Comparison of ENCODE assay signal across 9 cellular contexts in genomic region chr1:27503961-27504587, GRCh38. TPM values are rescaled to one million over a fixed set of nuclear protein-coding genes. Genes with fewer than 3 reads are reported as not detected.
A peak's percentile ranks its signal among the peaks of the same experiment; 100 is the strongest.
DNase-seq lines count a peak whose midpoint lies in the region; ATAC-seq, FAIRE-seq and TF ChIP-seq lines count a peak whose summit lies in the region.
"Had no signal": no experiment of that assay in that cellular context is flagged by ENCODE, and none has a peak within 500 bp of the region (broad histone marks: within the 10 kb centered on the region; RNA-seq: fewer than 3 reads in every experiment).

No MANE protein-coding gene starts in this region.

- H3K4me1 Mint-ChIP-seq in astrocyte (ENCODE audit: low read depth, unreplicated experiment): peaks cover 15% of the 10 kb centered on the region

- FAIRE-seq in astrocyte (lab: Jason Lieb, UNC): no peak

- H3K36me3 ChIP-seq in astrocyte (ENCODE audit: insufficient read depth, low read length) (no peaks in the 10 kb centered on the region), right atrium auricular region (no peaks in the 10 kb centered on the region), psoas muscle (ENCODE audit: insufficient read depth in 1 of 2, low read depth in 1 of 2) (no peaks in the 10 kb centered on the region)

- 23 to 35% (median 28%) methylated on average over 11 to 12 of the region's 12 CpGs for WGBS in psoas muscle, 3 donors

- H3K9me3 ChIP-seq in astrocyte (ENCODE audit: insufficient read depth, low read depth, low read length) (no peaks in the 10 kb centered on the region), right atrium auricular region (no peaks in the 10 kb centered on the region), psoas muscle (no peaks in the 10 kb centered on the region)

- H3K4me2 ChIP-seq in astrocyte (ENCODE audit: low read length): peak overlapping the region; percentile 5

- ATAC-seq in psoas muscle: peak in 3 of 4 donors; percentile 3 to 29 (median 9)
- no peak for ATAC-seq in HG03135 (IDR thresholded peaks at IDR 0.05; ENCODE audit: unreplicated experiment)

- intact Hi-C loops in psoas muscle (cut with DNase I): no loop called here

- H3K79me2 ChIP-seq in astrocyte (ENCODE audit: insufficient read depth, low read length): no peaks in the 10 kb centered on the region

- no peaks in the 10 kb centered on the region for H3K36me3 Mint-ChIP-seq in astrocyte (ENCODE audit: low read depth, unreplicated experiment)

- H3K27ac Mint-ChIP-seq in astrocyte (ENCODE audit: unreplicated experiment): peak overlapping the region; percentile 77

- H3K27me3 ChIP-seq in astrocyte (ENCODE audit: insufficient read depth, low read length) (no peaks in the 10 kb centered on the region), right atrium auricular region (no peaks in the 10 kb centered on the region), psoas muscle (ENCODE audit: insufficient read depth in 3 of 3, low read length in 2 of 3) (no peaks in the 10 kb centered on the region)

- peak overlapping the region; percentile 33 for H3K9ac ChIP-seq in astrocyte (ENCODE audit: low read length)

- peak; percentile 48 for DNase-seq in AG09319 (ENCODE audit: extremely low read depth, low read depth)
- DNase-seq in astrocyte (ENCODE audit: low read depth): peak; percentile 45
- no peak for DNase-seq in right atrium auricular region (ENCODE audit: low spot score)
- peak in 1 of 2 donors; percentile 55 for DNase-seq in psoas muscle
- DNase-seq in GM10266 (ENCODE audit: extremely low spot score): no peak
- no peak for DNase-seq in NCI-H2196 treated with DMSO at 0.1 percent for 48 hours (lab: John Stamatoyannopoulos, UW; ENCODE audit: unreplicated experiment)
- no peak for DNase-seq in NCI-H1417 (lab: John Stamatoyannopoulos, UW)
- DNase-seq: erythroblast had no signal

- no peaks in the 10 kb centered on the region for H3K27me3 Mint-ChIP-seq in astrocyte (ENCODE audit: low read depth, unreplicated experiment)

- no peak overlapping the region for H3K4me3 Mint-ChIP-seq in astrocyte (ENCODE audit: unreplicated experiment)

- H3K4me3 ChIP-seq in astrocyte (ENCODE audit: insufficient read depth, low read depth, low read length): no peak overlapping the region
- H3K4me3 ChIP-seq in right atrium auricular region: peak overlapping the region in 1 of 2 donors; percentile 22
- peak overlapping the region; percentile 42 for H3K4me3 ChIP-seq in psoas muscle

- H3K4me1 ChIP-seq in astrocyte (ENCODE audit: insufficient read depth, low read length) (peaks cover 15% of the 10 kb centered on the region), right atrium auricular region (peaks cover 0 to 27% of the 10 kb centered on the region in 2 donors), psoas muscle (peaks cover 23% of the 10 kb centered on the region)

- H3K9me3 Mint-ChIP-seq in astrocyte (ENCODE audit: unreplicated experiment): no peaks in the 10 kb centered on the region

- H2AFZ ChIP-seq in astrocyte (ENCODE audit: low read depth, low read length): peak overlapping the region; percentile 56

- H3K27ac ChIP-seq in astrocyte (ENCODE audit: low read depth, low read length) (no peak overlapping the region), right atrium auricular region (peak overlapping the region; percentile 87 to 97), psoas muscle (peak overlapping the region; percentile 80)

- TF ChIP-seq CTCF in AG09319 (IDR thresholded peaks at IDR 0.05; ENCODE audit: low read depth, low read length) (no peak), astrocyte (IDR thresholded peaks at IDR 0.05; ENCODE audit: insufficient read depth, low read depth, low read length) (no peak), right atrium auricular region (IDR thresholded peaks at IDR 0.05) (no peak), psoas muscle (IDR thresholded peaks at IDR 0.05) (no peak), GM10266 (IDR thresholded peaks at IDR 0.05; ENCODE audit: control insufficient read depth, insufficient read depth, low read depth, missing control alignments) (no peak)

- no peaks in the 10 kb centered on the region for H4K20me1 ChIP-seq in astrocyte (ENCODE audit: insufficient read depth, low read length)

RNA-seq across cellular contexts. Expression of gene WASF2, which starts 14.1 kb away (rescaled TPM):
- 86.9 and 88.0 TPM in 2 replicates for total RNA-seq in astrocyte
- total RNA-seq in right atrium auricular region: 10 to 100 TPM; 20.7 to 49.0 TPM
- total RNA-seq in psoas muscle: 10 to 100 TPM; 29.4 to 40.6 (median 35.9) TPM
- polyA plus RNA-seq in psoas muscle: 10 to 100 TPM in 2 of 3 donors, 1 to 10 TPM in 1; 7.9 to 14.2 (median 11.3) TPM

Comparison
In these comparisons a context has a peak if more than half of its experiments do, and no peak if none do; other contexts are left out.
1. DNase-seq: peak in AG09319 (single experiment) and astrocyte (single experiment); none in right atrium auricular region (single experiment), GM10266 (single experiment), NCI-H2196 treated with DMSO at 0.1 percent for 48 hours (single experiment) and NCI-H1417 (0 of 3).